In the genomic region with DNA sequence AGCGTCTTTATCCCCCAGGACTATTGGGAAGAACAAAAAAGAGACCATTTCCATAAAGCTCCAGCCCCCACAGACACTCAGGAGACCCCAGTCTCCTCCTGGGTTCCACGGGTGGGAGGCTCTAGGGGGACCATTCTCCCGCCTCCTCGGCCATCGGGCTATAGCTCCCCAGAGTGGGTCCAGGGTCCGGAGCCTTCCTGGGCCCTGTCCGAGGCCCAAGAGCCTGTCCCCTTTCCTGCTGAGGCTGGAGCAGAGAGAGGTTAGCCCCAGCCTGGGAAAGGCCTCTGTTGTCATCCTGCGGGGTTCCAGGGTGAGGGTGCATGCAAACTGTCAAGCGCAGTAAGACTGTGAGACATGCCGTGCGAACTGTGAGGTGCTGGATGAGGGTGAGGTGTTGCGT, we compare ENCODE assay signal across 18 cellular contexts.
"Had no signal": no experiment of that assay in that cellular context is flagged by ENCODE, and none has a peak within 500 bp of the region (broad histone marks: within the 10 kb centered on the region; RNA-seq: fewer than 3 reads in every experiment).

No MANE protein-coding gene starts in this region.

- H3K4me3 Mint-ChIP-seq: mesothelial cell of epicardium, naive B cell had no signal

- H3K27ac ChIP-seq: coronary artery, dorsolateral prefrontal cortex, esophagus muscularis mucosa, foreskin keratinocyte, gastroesophageal sphincter, heart right ventricle, left lung, lower lobe of right lung had no signal

- H3K4me1 ChIP-seq: esophagus muscularis mucosa, foreskin keratinocyte, gastroesophageal sphincter, heart right ventricle, left lung, lower lobe of right lung had no signal

- H3K4me1 Mint-ChIP-seq: naive B cell had no signal

- H3K36me3 ChIP-seq: esophagus muscularis mucosa, gastroesophageal sphincter, heart right ventricle, left lung, lower lobe of right lung had no signal

- ATAC-seq: foreskin keratinocyte, gastroesophageal sphincter, heart right ventricle, left cardiac atrium, left lung, left ventricle myocardium superior, lower lobe of right lung, mucosa of descending colon had no signal

- H3K9me3 ChIP-seq: esophagus muscularis mucosa, gastroesophageal sphincter, heart right ventricle, left lung, lower lobe of right lung, mucosa of descending colon had no signal

- H3K27me3 ChIP-seq: dorsolateral prefrontal cortex, left lung had no signal

- H3K9me3 Mint-ChIP-seq: naive B cell had no signal

- H3K27ac Mint-ChIP-seq: mesothelial cell of epicardium, naive B cell had no signal

- H3K36me3 Mint-ChIP-seq: mesothelial cell of epicardium, naive B cell had no signal

- DNase-seq: dermis blood vessel endothelial cell; dorsolateral prefrontal cortex; effector CD4-positive, alpha-beta T cell; effector memory CD4-positive, alpha-beta T cell; foreskin keratinocyte; heart right ventricle; hippocampal formation; left cardiac atrium; left lung; left ventricle myocardium superior; lower lobe of right lung; mesenchymal stem cell; mucosa of descending colon; naive B cell had no signal

- H3K4me3 ChIP-seq: coronary artery, dorsolateral prefrontal cortex, esophagus muscularis mucosa, gastroesophageal sphincter, heart right ventricle, left lung, lower lobe of right lung, mucosa of descending colon had no signal
